In the genomic region with DNA sequence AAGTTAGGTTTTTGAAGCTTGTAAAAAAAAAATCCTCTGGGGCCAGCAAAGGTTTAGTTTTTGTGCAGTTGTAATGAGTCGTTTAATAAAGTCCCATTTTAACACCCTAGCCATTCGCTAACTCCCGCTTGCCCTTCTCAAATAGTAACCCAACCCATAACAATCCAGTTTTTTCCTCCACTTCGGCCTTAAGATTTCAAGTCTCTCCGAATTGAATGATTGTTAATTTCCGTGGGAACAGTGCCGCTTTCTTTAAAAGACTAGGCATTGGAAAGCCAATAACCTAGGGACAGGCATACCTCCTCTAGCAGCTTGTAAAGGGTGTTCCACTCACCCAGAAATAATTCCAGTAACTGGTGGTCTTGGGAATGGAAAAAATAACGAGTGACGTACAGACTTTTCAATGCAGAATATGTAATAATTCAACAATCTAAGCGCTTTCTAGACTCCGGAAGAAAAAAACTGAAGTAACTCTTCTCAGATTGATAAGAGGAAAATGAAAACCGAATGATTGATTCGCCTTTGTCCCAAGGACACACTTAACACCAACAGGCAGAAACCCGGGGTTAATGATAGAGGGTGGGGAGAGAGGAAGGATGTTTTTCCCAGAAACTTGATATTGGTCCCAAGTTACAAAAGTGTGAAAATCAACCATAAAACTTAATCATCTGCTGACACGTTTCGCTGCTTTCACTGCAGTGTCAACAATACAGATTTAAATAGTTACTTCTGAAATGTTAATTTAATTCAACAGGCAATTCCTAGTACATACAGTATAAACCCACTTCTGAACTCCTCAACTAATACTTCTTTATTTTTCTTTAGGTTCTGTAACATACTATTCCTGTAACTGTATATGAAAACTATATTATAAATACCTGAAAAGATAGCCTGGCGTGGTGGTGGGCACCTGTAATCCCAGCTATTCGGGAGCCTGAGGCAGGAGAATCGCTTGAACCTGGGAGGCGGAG, we compare ENCODE assay signal across 8 cellular contexts. TPM values are rescaled to one million over a fixed set of nuclear protein-coding genes. Genes with fewer than 3 reads are reported as not detected.
DNase-seq lines count a peak whose midpoint lies in the region; ATAC-seq and TF ChIP-seq lines count a peak whose summit lies in the region.

No MANE protein-coding gene starts in this region.

- H4K20me1 ChIP-seq in Karpas-422 (ENCODE audit: insufficient read depth, low read depth, low read length), result peaks cover 17% of the 10 kb centered on the region
- no peaks in the 10 kb centered on the region for H4K20me1 ChIP-seq in neural cell (ENCODE audit: insufficient read depth)

- H2AFZ ChIP-seq in Karpas-422 (ENCODE audit: low read length) (peak overlapping the region; percentile 96), neural cell (ENCODE audit: low read depth, low read length) (peak overlapping the region; percentile 81)

- TF ChIP-seq POLR2A in erythroblast (IDR thresholded peaks at IDR 0.05; ENCODE audit: low read length), result no peak

- H3K9me2 ChIP-seq in Karpas-422 (replicated peaks; ENCODE audit: insufficient read depth, low read length) (no peaks in the 10 kb centered on the region), neural cell (ENCODE audit: insufficient read depth, low read length) (no peaks in the 10 kb centered on the region)

- DNase-seq in CD4-positive, CD25-positive, alpha-beta regulatory T cell, result no peak
- DNase-seq in Karpas-422 (no peak), DMS79 treated with DMSO at 0.1 percent for 48 hours (lab: John Stamatoyannopoulos, UW) (no peak), erythroblast (lab: John Stamatoyannopoulos, UW) (no peak)

- H3K4me1 ChIP-seq in CD4-positive, CD25-positive, alpha-beta regulatory T cell (ENCODE audit: control insufficient read depth, insufficient read depth, low read length, poor library complexity, severe bottlenecking), result peaks cover 39% of the 10 kb centered on the region
- peaks cover 21% of the 10 kb centered on the region for H3K4me1 ChIP-seq in Karpas-422 (ENCODE audit: low read length)

- H3K36me3 Mint-ChIP-seq in CD4-positive, CD25-positive, alpha-beta regulatory T cell, result no peaks in the 10 kb centered on the region
- H3K36me3 Mint-ChIP-seq in dendritic cell treated with granulocyte-macrophage colony-stimulating factor and Interleukin-4, amounts not matched to agents 40 ng/mL and 50 ng/mL, for 4 days (ENCODE audit: low read depth), result peaks cover 9% of the 10 kb centered on the region

- H3K79me2 ChIP-seq in Karpas-422 (ENCODE audit: low read length) (peaks cover 40% of the 10 kb centered on the region), neural cell (replicated peaks; ENCODE audit: insufficient read depth, low read length) (peaks cover 20% of the 10 kb centered on the region)

- H3K9ac ChIP-seq in Karpas-422 (ENCODE audit: low read length), result peak overlapping the region; percentile 63
- H3K9ac ChIP-seq in neural cell (ENCODE audit: low read length), result peak overlapping the region; percentile 81

- peaks cover 8% of the 10 kb centered on the region for H3F3A ChIP-seq in neural cell (ENCODE audit: insufficient read depth, low read length, poor library complexity, severe bottlenecking)

- peak overlapping the region; percentile 75 for H3K4me3 ChIP-seq in CD4-positive, CD25-positive, alpha-beta regulatory T cell (ENCODE audit: low read depth, low read length)
- H3K4me3 ChIP-seq in Karpas-422 (ENCODE audit: low read length) (peak overlapping the region; percentile 100), neural cell (ENCODE audit: low read length) (peak overlapping the region; percentile 90)

- intact Hi-C loops in dendritic cell treated with granulocyte-macrophage colony-stimulating factor and Interleukin-4, amounts not matched to agents 40 ng/mL and 50 ng/mL, for 4 days (cut with micrococcal nuclease), result loop anchor here (5.0 kb wide), 1 partner anchor 1350 kb away; the partner anchor contains the start of gene DNM1L

- no peak for TF ChIP-seq EP300 in neural cell (conservative IDR thresholded peaks at IDR 0.05; ENCODE audit: poor library complexity, severe bottlenecking)

- no peaks in the 10 kb centered on the region for H3K36me3 ChIP-seq in CD4-positive, CD25-positive, alpha-beta regulatory T cell (ENCODE audit: control insufficient read depth, insufficient read depth, low read length)
- no peaks in the 10 kb centered on the region; the same call in 1 of the 2 replicates for H3K36me3 ChIP-seq in Karpas-422 (ENCODE audit: insufficient read depth, low read length)
- H3K36me3 ChIP-seq in neural cell (ENCODE audit: insufficient read depth, low read length), result no peaks in the 10 kb centered on the region

- H3K9me3 ChIP-seq in CD4-positive, CD25-positive, alpha-beta regulatory T cell (ENCODE audit: control insufficient read depth in 2 of 2, low read length in 2 of 2), result no peaks in the 10 kb centered on the region
- H3K9me3 ChIP-seq in Karpas-422 (ENCODE audit: low read length) (no peaks in the 10 kb centered on the region), neural cell (ENCODE audit: low read length) (no peaks in the 10 kb centered on the region)

- peak overlapping the region; percentile 95 to 96 (median 96) for H3K4me3 Mint-ChIP-seq in CD4-positive, CD25-positive, alpha-beta regulatory T cell
- peak overlapping the region; percentile 97 for H3K4me3 Mint-ChIP-seq in dendritic cell treated with granulocyte-macrophage colony-stimulating factor and Interleukin-4, amounts not matched to agents 40 ng/mL and 50 ng/mL, for 4 days

- ATAC-seq in CD4-positive, CD25-positive, alpha-beta regulatory T cell (ENCODE audit: low read depth in 2 of 2), result no peak
- ATAC-seq in GM21619 (IDR thresholded peaks at IDR 0.05; ENCODE audit: unreplicated experiment), result no peak
- no peak for ATAC-seq in HG02981 (IDR thresholded peaks at IDR 0.05; ENCODE audit: unreplicated experiment)

- H3K27ac ChIP-seq in CD4-positive, CD25-positive, alpha-beta regulatory T cell (ENCODE audit: insufficient read depth, low read length, poor library complexity, severe bottlenecking), result peak overlapping the region; percentile 87
- H3K27ac ChIP-seq in Karpas-422 (ENCODE audit: low read length) (no peak overlapping the region), neural cell (ENCODE audit: low read length) (peak overlapping the region; percentile 83)

- peaks cover 13% of the 10 kb centered on the region for H3K27me3 Mint-ChIP-seq in CD4-positive, CD25-positive, alpha-beta regulatory T cell
- peaks cover 2% of the 10 kb centered on the region for H3K27me3 Mint-ChIP-seq in dendritic cell treated with granulocyte-macrophage colony-stimulating factor and Interleukin-4, amounts not matched to agents 40 ng/mL and 50 ng/mL, for 4 days

- no peak for TF ChIP-seq CTCF in neural cell (IDR thresholded peaks at IDR 0.05; ENCODE audit: poor library complexity, severe bottlenecking)

- H3K9me3 Mint-ChIP-seq in CD4-positive, CD25-positive, alpha-beta regulatory T cell, result peaks cover 0 to under 1% (median 0%) of the 10 kb centered on the region in 7 donors
- H3K9me3 Mint-ChIP-seq in dendritic cell treated with granulocyte-macrophage colony-stimulating factor and Interleukin-4, amounts not matched to agents 40 ng/mL and 50 ng/mL, for 4 days, result no peaks in the 10 kb centered on the region

- H3K27me3 ChIP-seq in CD4-positive, CD25-positive, alpha-beta regulatory T cell (ENCODE audit: control insufficient read depth, insufficient read depth, low read length), result no peaks in the 10 kb centered on the region
- H3K27me3 ChIP-seq in Karpas-422 (ENCODE audit: low read length), result no peaks in the 10 kb centered on the region
- no peaks in the 10 kb centered on the region for H3K27me3 ChIP-seq in neural cell (ENCODE audit: insufficient read depth, low read depth, low read length)

- H3K4me2 ChIP-seq in Karpas-422 (ENCODE audit: low read depth, low read length, poor library complexity, severe bottlenecking), result peak overlapping the region; percentile 93
- H3K4me2 ChIP-seq in neural cell (ENCODE audit: low read length), result peak overlapping the region; percentile 85

- H3K4me1 Mint-ChIP-seq in CD4-positive, CD25-positive, alpha-beta regulatory T cell, result peaks cover 10 to 27% (median 12%) of the 10 kb centered on the region in 4 donors
- peaks cover 17% of the 10 kb centered on the region for H3K4me1 Mint-ChIP-seq in dendritic cell treated with granulocyte-macrophage colony-stimulating factor and Interleukin-4, amounts not matched to agents 40 ng/mL and 50 ng/mL, for 4 days (ENCODE audit: low read depth)

- no peak for TF ChIP-seq RAD21 in neural cell (conservative IDR thresholded peaks at IDR 0.05)

- H3K27ac Mint-ChIP-seq in CD4-positive, CD25-positive, alpha-beta regulatory T cell, result peak overlapping the region; percentile 71 to 99 (median 97)
- H3K27ac Mint-ChIP-seq in dendritic cell treated with granulocyte-macrophage colony-stimulating factor and Interleukin-4, amounts not matched to agents 40 ng/mL and 50 ng/mL, for 4 days, result peak overlapping the region; percentile 91

TF ChIP-seq in neural cell, 6 proteins besides CTCF, POLR2A, EP300 and RAD21 (continues in another document):
- TF ChIP-seq MXI1 (conservative IDR thresholded peaks at IDR 0.05; ENCODE audit: poor library complexity, severe bottlenecking), result no peak
- TF ChIP-seq TAF1 (IDR thresholded peaks at IDR 0.05; ENCODE audit: low read depth), result no peak
- no peak for TF ChIP-seq SMC3 (conservative IDR thresholded peaks at IDR 0.05; ENCODE audit: poor library complexity)
- TF ChIP-seq EZH2 (IDR thresholded peaks at IDR 0.05; ENCODE audit: borderline replicate concordance, insufficient read depth, low read length, poor library complexity, severe bottlenecking), result no peak
- no peak for TF ChIP-seq POLR2AphosphoS5 (IDR thresholded peaks at IDR 0.05)

RNA-seq across cellular contexts. Expression of gene SINHCAF, which starts 1.0 kb away (rescaled TPM):
- total RNA-seq in CD4-positive, CD25-positive, alpha-beta regulatory T cell, result 53.4 TPM
- 10 to 100 TPM; 42.0 to 73.7 (median 53.9) TPM for polyA plus RNA-seq in CD4-positive, CD25-positive, alpha-beta regulatory T cell
- total RNA-seq in Karpas-422 (2014; rRNA removed; shearing (Covaris generic); ENCODE audit: low replicate concordance), result 73.7 and 117 TPM in 2 replicates
- polyA plus RNA-seq in neural cell, result 74.9 and 80.5 TPM in 2 replicates
- polyA minus RNA-seq in neural cell, result 59.4 and 68.1 TPM in 2 replicates
